ENCODE assay signal across 24 cellular contexts in genomic region chr11:27250867-27251266, GRCh38.
DNase-seq lines count a peak whose midpoint lies in the region; ATAC-seq, FAIRE-seq and TF ChIP-seq lines count a peak whose summit lies in the region.
"Had no signal": no experiment of that assay in that cellular context is flagged by ENCODE, and none has a peak within 500 bp of the region (broad histone marks: within the 10 kb centered on the region; RNA-seq: fewer than 3 reads in every experiment).

No MANE protein-coding gene starts in this region.

- H3K9me3 Mint-ChIP-seq in nephron, result peaks cover 6% of the 10 kb centered on the region
- H3K9me3 Mint-ChIP-seq: CD4-positive, alpha-beta T cell; CD8-positive, alpha-beta T cell had no signal

- H3K27ac Mint-ChIP-seq in nephron, result peak overlapping the region; percentile 25 to 89 (median 73)
- H3K27ac Mint-ChIP-seq: B cell; CD4-positive, alpha-beta T cell; CD8-positive, alpha-beta T cell had no signal

- no peak for TF ChIP-seq CTCF in left ventricle myocardium inferior (IDR thresholded peaks at IDR 0.05; ENCODE audit: borderline replicate concordance)
- TF ChIP-seq CTCF in HEK293 (tag by site-specific recombination; IDR thresholded peaks at IDR 0.05), result no peak
- TF ChIP-seq CTCF in nephron (IDR thresholded peaks at IDR 0.05; ENCODE audit: unreplicated experiment in 3 of 3), result no peak

- H3K79me1 ChIP-seq in trophoblast cell (ENCODE audit: low read length), result peaks cover 20% of the 10 kb centered on the region

- peak overlapping the region; percentile 53 for H2BK120ac ChIP-seq in trophoblast cell (ENCODE audit: insufficient read depth, low read length, poor library complexity)

- H2BK12ac ChIP-seq in trophoblast cell (ENCODE audit: low read length), result peak overlapping the region; percentile 79

- no peak overlapping the region for H3K9ac ChIP-seq in trophoblast cell (ENCODE audit: low read length)
- H3K9ac ChIP-seq: BLaER1 treated with 17β-estradiol and CSF1 and Interleukin-3, amounts not matched to agents 10 nM and 100 nM had no signal

- no peak overlapping the region for H3K4ac ChIP-seq in trophoblast cell (ENCODE audit: low read depth, low read length)

- H3K4me3 ChIP-seq in left ventricle myocardium inferior (no peak overlapping the region), HEK293 (ENCODE audit: low read depth, low read length) (no peak overlapping the region), trophoblast cell (ENCODE audit: low read depth, low read length) (no peak overlapping the region)
- H3K4me3 ChIP-seq: A549; BLaER1 treated with 17β-estradiol and CSF1 and Interleukin-3, amounts not matched to agents 10 nM and 100 nM had no signal

- no peak overlapping the region for H2AK5ac ChIP-seq in trophoblast cell (ENCODE audit: low read length)

- no peak for FAIRE-seq in RCC 7860 (lab: Jason Lieb, UNC)
- FAIRE-seq: A549, D721Med, G401.6, GM12891, GM19239 had no signal

- H3K9me3 ChIP-seq in left ventricle myocardium inferior (replicated peaks), result no peaks in the 10 kb centered on the region
- no peaks in the 10 kb centered on the region for H3K9me3 ChIP-seq in HEK293 (ENCODE audit: control insufficient read depth, insufficient read depth, low read depth, low read length)
- no peaks in the 10 kb centered on the region for H3K9me3 ChIP-seq in trophoblast cell (ENCODE audit: insufficient read depth, low read depth, low read length)
- H3K9me3 ChIP-seq: A549, Caco-2 had no signal

- no peak for ATAC-seq in Right ventricle myocardium inferior
- ATAC-seq: A549; CD8-positive, alpha-beta T cell had no signal

- no peak overlapping the region for H3K4me2 ChIP-seq in trophoblast cell (ENCODE audit: low read length)
- H3K4me2 ChIP-seq: A549; BLaER1 treated with 17β-estradiol and CSF1 and Interleukin-3, amounts not matched to agents 10 nM and 100 nM had no signal

- H3K27me3 Mint-ChIP-seq in nephron (ENCODE audit: low read depth), result peaks cover 6% of the 10 kb centered on the region

- peak overlapping the region; percentile 44 for H3K27ac ChIP-seq in left ventricle myocardium inferior (replicated peaks)
- no peak overlapping the region for H3K27ac ChIP-seq in HEK293 (ENCODE audit: extremely low read depth, low read depth, low read length)
- H3K27ac ChIP-seq in trophoblast cell (ENCODE audit: low read depth, low read length), result no peak overlapping the region
- H3K27ac ChIP-seq: 22Rv1; A549; BLaER1 treated with 17β-estradiol and CSF1 and Interleukin-3, amounts not matched to agents 10 nM and 100 nM; C4-2B had no signal

- peaks cover 79% of the 10 kb centered on the region for H3K4me1 Mint-ChIP-seq in nephron
- H3K4me1 Mint-ChIP-seq: B cell had no signal

- H2AFZ ChIP-seq in trophoblast cell (ENCODE audit: insufficient read depth, low read length, poor library complexity), result no peak overlapping the region

- H3K4me3 Mint-ChIP-seq in nephron, result no peak overlapping the region
- H3K4me3 Mint-ChIP-seq: B cell; CD4-positive, alpha-beta T cell; CD8-positive, alpha-beta T cell had no signal

- POLR2A ChIA-PET in HEK293 (lab: Yijun Ruan, JAX), result no interaction called here

- no peaks in the 10 kb centered on the region for H3K36me3 Mint-ChIP-seq in nephron (ENCODE audit: low read depth)
- H3K36me3 Mint-ChIP-seq: CD8-positive, alpha-beta T cell had no signal

- H3K36me3 ChIP-seq in left ventricle myocardium inferior, result no peaks in the 10 kb centered on the region
- no peaks in the 10 kb centered on the region for H3K36me3 ChIP-seq in HEK293 (ENCODE audit: control insufficient read depth in 2 of 2, insufficient read depth in 1 of 2, low read length in 2 of 2)
- no peaks in the 10 kb centered on the region for H3K36me3 ChIP-seq in trophoblast cell (ENCODE audit: control insufficient read depth in 1 of 2, insufficient read depth in 2 of 2, low read length in 2 of 2)
- H3K36me3 ChIP-seq: BLaER1 treated with 17β-estradiol and CSF1 and Interleukin-3, amounts not matched to agents 10 nM and 100 nM had no signal

- H3K18ac ChIP-seq in trophoblast cell (ENCODE audit: low read length), result no peak overlapping the region

- WGBS in trophoblast cell (ENCODE audit: extremely low coverage, insufficient coverage, insufficient read length), result no CpG with 5 or more reads among the region's 4 CpGs

- H4K12ac ChIP-seq in trophoblast cell (ENCODE audit: low read depth, low read length), result no peak overlapping the region

- H2BK5ac ChIP-seq in trophoblast cell (ENCODE audit: low read depth, low read length, poor library complexity), result no peak overlapping the region

- H3K4me1 ChIP-seq in left ventricle myocardium inferior (peaks cover 33% of the 10 kb centered on the region), HEK293 (ENCODE audit: control insufficient read depth, insufficient read depth, low read length) (no peaks in the 10 kb centered on the region), trophoblast cell (ENCODE audit: control insufficient read depth in 1 of 2, insufficient read depth in 2 of 2, low read length in 2 of 2) (peaks cover 6 to 19% of the 10 kb centered on the region in 2 experiments)
- H3K4me1 ChIP-seq: A549; BLaER1 treated with 17β-estradiol and CSF1 and Interleukin-3, amounts not matched to agents 10 nM and 100 nM; Caco-2 had no signal

- H3K79me2 ChIP-seq in trophoblast cell (ENCODE audit: control insufficient read depth, insufficient read depth, low read length, poor library complexity), result peaks cover 2% of the 10 kb centered on the region

- no peak overlapping the region for H3K23ac ChIP-seq in trophoblast cell (ENCODE audit: low read length)

- H4K91ac ChIP-seq in trophoblast cell (ENCODE audit: low read depth, low read length), result peak overlapping the region; percentile 35

- H3K14ac ChIP-seq in trophoblast cell (ENCODE audit: low read length), result no peak overlapping the region

- CTCF ChIA-PET in HEK293 (lab: Yijun Ruan, JAX), result interaction anchor here (0.6 kb wide), 1 partner anchor 235 kb away, joined by 3 read pairs; no protein-coding TSS in a partner anchor

- H3K27me3 ChIP-seq in left ventricle myocardium inferior (ENCODE audit: low read depth) (no peaks in the 10 kb centered on the region), trophoblast cell (ENCODE audit: insufficient read depth, low read length) (no peaks in the 10 kb centered on the region)
- H3K27me3 ChIP-seq: BLaER1 treated with 17β-estradiol and CSF1 and Interleukin-3, amounts not matched to agents 10 nM and 100 nM had no signal

- intact Hi-C loops in left ventricle myocardium inferior (cut with micrococcal nuclease), result no loop called here
- intact Hi-C loops in Right ventricle myocardium inferior (cut with DNase I), result no loop called here

- no peak overlapping the region for H4K8ac ChIP-seq in trophoblast cell (ENCODE audit: low read depth, low read length)

- no peak for DNase-seq in left ventricle myocardium inferior
- DNase-seq in Right ventricle myocardium inferior (ENCODE audit: missing footprints), result no peak
- no peak for DNase-seq in trophoblast cell
- no peak for DNase-seq in RCC 7860 (ENCODE audit: low spot score)
- no peak for DNase-seq in HuH-7.5 (ENCODE audit: low spot score)
- DNase-seq in activated CD8-positive, alpha-beta memory T cell treated with anti-CD3 and anti-CD28 coated beads, Interleukin-2, amount 50 U/mL, for 4 hours, result no peak
- DNase-seq: AML-193; Caco-2; Calu3; CD4-positive, alpha-beta T cell; CD8-positive, alpha-beta T cell; DMS79 treated with DMSO at 0.1 percent for 48 hours; GF-D8 had no signal

TF ChIP-seq in HEK293, 187 proteins besides CTCF, POLR2A, EP300 and RAD21:
- TF ChIP-seq PRDM1 (tag by site-specific recombination; IDR thresholded peaks at IDR 0.05) (peak; percentile 93), ZNF658 (tag by site-specific recombination; IDR thresholded peaks at IDR 0.05) (no peak)
